Comparison of ENCODE assay signal across 26 cellular contexts in genomic region chr19:50498219-50499056, GRCh38. TPM values are rescaled to one million over a fixed set of nuclear protein-coding genes. Genes with fewer than 3 reads are reported as not detected.
"Had no signal": no experiment of that assay in that cellular context is flagged by ENCODE, and none has a peak within 500 bp of the region (broad histone marks: within the 10 kb centered on the region; RNA-seq: fewer than 3 reads in every experiment).

No MANE protein-coding gene starts in this region.

- H3K27ac ChIP-seq: body of pancreas, lower lobe of right lung, neural progenitor cell, transverse colon, uterus, WERI-Rb-1 had no signal

- DNase-seq: activated CD4-positive, CD25-positive, alpha-beta regulatory T cell treated with anti-CD3 and anti-CD28 coated beads, Interleukin-2, amount 50 U/mL, for 72 hours; activated gamma-delta T cell treated with Interleukin-2 at 50 U/mL for 16 hours; activated T-cell treated with anti-CD3 and anti-CD28 coated beads, Interleukin-2, amount 50 U/mL, for 1 hour; anterior cingulate cortex; body of pancreas; central memory CD4-positive, alpha-beta T cell; effector memory CD4-positive, alpha-beta T cell; islet precursor cell; left colon; lower lobe of right lung; posterior cingulate gyrus; stimulated activated CD4-positive, alpha-beta T cell treated with anti-CD3 and anti-CD28 coated beads, Interleukin-12 subunit alpha, Interleukin-12 subunit beta, amount 100 ng/mL, for 4 hours; stimulated activated CD4-positive, alpha-beta T cell treated with anti-CD3 and anti-CD28 coated beads, Interleukin-4, amount 100 ng/mL, for 4 hours; T-helper 1 cell; transverse colon; uterus; WERI-Rb-1 had no signal

- H3K4me1 ChIP-seq: lower lobe of right lung, uterus had no signal

- H3K4me2 ChIP-seq: neural progenitor cell had no signal

- H3K27me3 ChIP-seq: body of pancreas, transverse colon, uterus had no signal

- H2AFZ ChIP-seq: neural progenitor cell had no signal

- ATAC-seq: body of pancreas; esophagus mucosa; left colon; lower lobe of right lung; naive thymus-derived CD8-positive, alpha-beta T cell had no signal

- H3K36me3 ChIP-seq: lower lobe of right lung, neural progenitor cell, transverse colon, uterus, WERI-Rb-1 had no signal

- H3K4me3 ChIP-seq: body of pancreas, lower lobe of right lung, neural progenitor cell, transverse colon, uterus had no signal

- H3K9ac ChIP-seq: neural progenitor cell had no signal

- H3K9me3 ChIP-seq: body of pancreas, lower lobe of right lung, transverse colon, uterus had no signal

RNA-seq across cellular contexts. Expression of gene ASPDH, which starts 15.3 kb away (rescaled TPM):
- total RNA-seq: body of pancreas; dermis microvascular lymphatic vessel endothelial cell; endothelial cell of umbilical vein; esophagus mucosa; left colon; lower lobe of right lung; mesenteric fat pad; mucosa of gallbladder; naive thymus-derived CD8-positive, alpha-beta T cell; omental fat pad; renal cortical epithelial cell; transverse colon; uterus had no signal
- polyA plus RNA-seq: endothelial cell of umbilical vein had no signal
